ENCODE assay signal across 1 cellular context in the genomic region with DNA sequence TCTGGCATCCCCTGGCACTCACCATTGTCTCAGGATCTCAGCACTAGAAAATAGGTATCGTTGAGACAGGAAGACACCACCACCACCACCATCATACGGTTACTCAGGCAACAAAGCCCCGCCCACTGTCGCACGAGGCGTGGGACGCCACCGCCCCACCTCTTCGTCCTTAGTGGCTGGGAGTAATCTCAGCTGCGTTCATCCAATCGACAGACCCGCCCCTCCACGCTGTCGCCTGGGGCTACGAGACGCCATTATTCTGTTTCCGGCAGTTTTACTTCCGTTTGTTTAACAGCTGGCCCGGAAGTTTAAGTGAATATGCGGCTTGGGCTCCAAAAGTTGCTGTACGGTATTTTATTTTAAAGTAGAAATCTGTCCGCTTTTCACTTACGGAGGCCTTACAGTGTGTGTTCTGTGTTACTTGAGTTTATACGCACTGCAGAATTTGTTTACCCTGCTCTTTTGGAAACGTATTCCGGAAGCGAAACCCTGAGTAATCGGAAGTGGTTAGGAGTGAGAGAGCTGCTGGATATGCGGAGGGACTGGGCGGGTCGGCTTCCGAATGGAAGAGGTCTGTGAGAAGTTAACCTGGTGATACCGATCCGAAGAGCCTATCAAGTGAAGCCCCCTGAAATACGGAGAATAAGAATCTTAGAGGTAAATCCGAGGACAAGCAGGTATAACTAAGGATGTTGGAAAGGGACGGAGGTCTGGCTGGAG.
TF ChIP-seq lines count a peak whose summit lies in the region.

A gene with protein sequence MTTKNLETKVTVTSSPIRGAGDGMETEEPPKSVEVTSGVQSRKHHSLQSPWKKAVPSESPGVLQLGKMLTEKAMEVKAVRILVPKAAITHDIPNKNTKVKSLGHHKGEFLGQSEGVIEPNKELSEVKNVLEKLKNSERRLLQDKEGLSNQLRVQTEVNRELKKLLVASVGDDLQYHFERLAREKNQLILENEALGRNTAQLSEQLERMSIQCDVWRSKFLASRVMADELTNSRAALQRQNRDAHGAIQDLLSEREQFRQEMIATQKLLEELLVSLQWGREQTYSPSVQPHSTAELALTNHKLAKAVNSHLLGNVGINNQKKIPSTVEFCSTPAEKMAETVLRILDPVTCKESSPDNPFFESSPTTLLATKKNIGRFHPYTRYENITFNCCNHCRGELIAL (plus strand): TSS at position 510 of the 720 bp plus-strand sequence. CDS start 1,328 bp downstream, outside the sequence.
A gene with protein sequence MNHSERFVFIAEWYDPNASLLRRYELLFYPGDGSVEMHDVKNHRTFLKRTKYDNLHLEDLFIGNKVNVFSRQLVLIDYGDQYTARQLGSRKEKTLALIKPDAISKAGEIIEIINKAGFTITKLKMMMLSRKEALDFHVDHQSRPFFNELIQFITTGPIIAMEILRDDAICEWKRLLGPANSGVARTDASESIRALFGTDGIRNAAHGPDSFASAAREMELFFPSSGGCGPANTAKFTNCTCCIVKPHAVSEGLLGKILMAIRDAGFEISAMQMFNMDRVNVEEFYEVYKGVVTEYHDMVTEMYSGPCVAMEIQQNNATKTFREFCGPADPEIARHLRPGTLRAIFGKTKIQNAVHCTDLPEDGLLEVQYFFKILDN (minus strand): TSS at position 112 of the 720 bp plus-strand sequence. CDS start 87 bp downstream, at position 25.

TF ChIP-seq in GM12878, 131 proteins besides CTCF, POLR2A, EP300 and RAD21 (continued from another document and continues in another):
- no peak for TF ChIP-seq FOS (IDR thresholded peaks at IDR 0.05; ENCODE audit: borderline replicate concordance, extremely low read depth, insufficient read length)
- TF ChIP-seq, protein P1, sequence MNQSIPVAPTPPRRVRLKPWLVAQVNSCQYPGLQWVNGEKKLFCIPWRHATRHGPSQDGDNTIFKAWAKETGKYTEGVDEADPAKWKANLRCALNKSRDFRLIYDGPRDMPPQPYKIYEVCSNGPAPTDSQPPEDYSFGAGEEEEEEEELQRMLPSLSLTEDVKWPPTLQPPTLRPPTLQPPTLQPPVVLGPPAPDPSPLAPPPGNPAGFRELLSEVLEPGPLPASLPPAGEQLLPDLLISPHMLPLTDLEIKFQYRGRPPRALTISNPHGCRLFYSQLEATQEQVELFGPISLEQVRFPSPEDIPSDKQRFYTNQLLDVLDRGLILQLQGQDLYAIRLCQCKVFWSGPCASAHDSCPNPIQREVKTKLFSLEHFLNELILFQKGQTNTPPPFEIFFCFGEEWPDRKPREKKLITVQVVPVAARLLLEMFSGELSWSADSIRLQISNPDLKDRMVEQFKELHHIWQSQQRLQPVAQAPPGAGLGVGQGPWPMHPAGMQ (IDR thresholded peaks at IDR 0.05; ENCODE audit: borderline replicate concordance), result no peak
- TF ChIP-seq PML (IDR thresholded peaks at IDR 0.05; ENCODE audit: low read length), result peak; percentile 69; the same call in 1 of the 2 replicates
- TF ChIP-seq, protein P2, sequence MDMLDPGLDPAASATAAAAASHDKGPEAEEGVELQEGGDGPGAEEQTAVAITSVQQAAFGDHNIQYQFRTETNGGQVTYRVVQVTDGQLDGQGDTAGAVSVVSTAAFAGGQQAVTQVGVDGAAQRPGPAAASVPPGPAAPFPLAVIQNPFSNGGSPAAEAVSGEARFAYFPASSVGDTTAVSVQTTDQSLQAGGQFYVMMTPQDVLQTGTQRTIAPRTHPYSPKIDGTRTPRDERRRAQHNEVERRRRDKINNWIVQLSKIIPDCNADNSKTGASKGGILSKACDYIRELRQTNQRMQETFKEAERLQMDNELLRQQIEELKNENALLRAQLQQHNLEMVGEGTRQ (IDR thresholded peaks at IDR 0.05; ENCODE audit: borderline replicate concordance, low read depth, low read length), result no peak
- no peak for TF ChIP-seq MYB (IDR thresholded peaks at IDR 0.05; ENCODE audit: borderline replicate concordance, low read depth, low read length)
- TF ChIP-seq YY1 (IDR thresholded peaks at IDR 0.05; ENCODE audit: low read depth, low read length), result peak; percentile 85
- no peak for TF ChIP-seq SUPT20H (IDR thresholded peaks at IDR 0.05; ENCODE audit: borderline replicate concordance, control insufficient read depth, low read depth, low read length)
- TF ChIP-seq NBN (IDR thresholded peaks at IDR 0.05), result 0 out of 2 replicates have a peak, but pooled peaks have one; percentile 64
- TF ChIP-seq ESRRA (IDR thresholded peaks at IDR 0.05; ENCODE audit: low read length), result no peak
- peak; percentile 60 for TF ChIP-seq POLR2AphosphoS5 (IDR thresholded peaks at IDR 0.05; ENCODE audit: low read length)
- TF ChIP-seq RAD51 (IDR thresholded peaks at IDR 0.05), result no peak
- no peak for TF ChIP-seq SUZ12 (IDR thresholded peaks at IDR 0.05; ENCODE audit: unreplicated experiment)
- TF ChIP-seq CBX5 (IDR thresholded peaks at IDR 0.05; ENCODE audit: low read depth), result no peak
- TF ChIP-seq, protein P3, sequence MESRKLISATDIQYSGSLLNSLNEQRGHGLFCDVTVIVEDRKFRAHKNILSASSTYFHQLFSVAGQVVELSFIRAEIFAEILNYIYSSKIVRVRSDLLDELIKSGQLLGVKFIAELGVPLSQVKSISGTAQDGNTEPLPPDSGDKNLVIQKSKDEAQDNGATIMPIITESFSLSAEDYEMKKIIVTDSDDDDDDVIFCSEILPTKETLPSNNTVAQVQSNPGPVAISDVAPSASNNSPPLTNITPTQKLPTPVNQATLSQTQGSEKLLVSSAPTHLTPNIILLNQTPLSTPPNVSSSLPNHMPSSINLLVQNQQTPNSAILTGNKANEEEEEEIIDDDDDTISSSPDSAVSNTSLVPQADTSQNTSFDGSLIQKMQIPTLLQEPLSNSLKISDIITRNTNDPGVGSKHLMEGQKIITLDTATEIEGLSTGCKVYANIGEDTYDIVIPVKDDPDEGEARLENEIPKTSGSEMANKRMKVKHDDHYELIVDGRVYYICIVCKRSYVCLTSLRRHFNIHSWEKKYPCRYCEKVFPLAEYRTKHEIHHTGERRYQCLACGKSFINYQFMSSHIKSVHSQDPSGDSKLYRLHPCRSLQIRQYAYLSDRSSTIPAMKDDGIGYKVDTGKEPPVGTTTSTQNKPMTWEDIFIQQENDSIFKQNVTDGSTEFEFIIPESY (IDR thresholded peaks at IDR 0.05), result no peak
- no peak for TF ChIP-seq ASH2L (IDR thresholded peaks at IDR 0.05; ENCODE audit: borderline replicate concordance, low read depth)
- TF ChIP-seq, protein P4, sequence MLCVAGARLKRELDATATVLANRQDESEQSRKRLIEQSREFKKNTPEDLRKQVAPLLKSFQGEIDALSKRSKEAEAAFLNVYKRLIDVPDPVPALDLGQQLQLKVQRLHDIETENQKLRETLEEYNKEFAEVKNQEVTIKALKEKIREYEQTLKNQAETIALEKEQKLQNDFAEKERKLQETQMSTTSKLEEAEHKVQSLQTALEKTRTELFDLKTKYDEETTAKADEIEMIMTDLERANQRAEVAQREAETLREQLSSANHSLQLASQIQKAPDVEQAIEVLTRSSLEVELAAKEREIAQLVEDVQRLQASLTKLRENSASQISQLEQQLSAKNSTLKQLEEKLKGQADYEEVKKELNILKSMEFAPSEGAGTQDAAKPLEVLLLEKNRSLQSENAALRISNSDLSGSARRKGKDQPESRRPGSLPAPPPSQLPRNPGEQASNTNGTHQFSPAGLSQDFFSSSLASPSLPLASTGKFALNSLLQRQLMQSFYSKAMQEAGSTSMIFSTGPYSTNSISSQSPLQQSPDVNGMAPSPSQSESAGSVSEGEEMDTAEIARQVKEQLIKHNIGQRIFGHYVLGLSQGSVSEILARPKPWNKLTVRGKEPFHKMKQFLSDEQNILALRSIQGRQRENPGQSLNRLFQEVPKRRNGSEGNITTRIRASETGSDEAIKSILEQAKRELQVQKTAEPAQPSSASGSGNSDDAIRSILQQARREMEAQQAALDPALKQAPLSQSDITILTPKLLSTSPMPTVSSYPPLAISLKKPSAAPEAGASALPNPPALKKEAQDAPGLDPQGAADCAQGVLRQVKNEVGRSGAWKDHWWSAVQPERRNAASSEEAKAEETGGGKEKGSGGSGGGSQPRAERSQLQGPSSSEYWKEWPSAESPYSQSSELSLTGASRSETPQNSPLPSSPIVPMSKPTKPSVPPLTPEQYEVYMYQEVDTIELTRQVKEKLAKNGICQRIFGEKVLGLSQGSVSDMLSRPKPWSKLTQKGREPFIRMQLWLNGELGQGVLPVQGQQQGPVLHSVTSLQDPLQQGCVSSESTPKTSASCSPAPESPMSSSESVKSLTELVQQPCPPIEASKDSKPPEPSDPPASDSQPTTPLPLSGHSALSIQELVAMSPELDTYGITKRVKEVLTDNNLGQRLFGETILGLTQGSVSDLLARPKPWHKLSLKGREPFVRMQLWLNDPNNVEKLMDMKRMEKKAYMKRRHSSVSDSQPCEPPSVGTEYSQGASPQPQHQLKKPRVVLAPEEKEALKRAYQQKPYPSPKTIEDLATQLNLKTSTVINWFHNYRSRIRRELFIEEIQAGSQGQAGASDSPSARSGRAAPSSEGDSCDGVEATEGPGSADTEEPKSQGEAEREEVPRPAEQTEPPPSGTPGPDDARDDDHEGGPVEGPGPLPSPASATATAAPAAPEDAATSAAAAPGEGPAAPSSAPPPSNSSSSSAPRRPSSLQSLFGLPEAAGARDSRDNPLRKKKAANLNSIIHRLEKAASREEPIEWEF (IDR thresholded peaks at IDR 0.05; ENCODE audit: insufficient replicate concordance, low read depth, low read length), result peak; percentile 40
- TF ChIP-seq, protein P5, sequence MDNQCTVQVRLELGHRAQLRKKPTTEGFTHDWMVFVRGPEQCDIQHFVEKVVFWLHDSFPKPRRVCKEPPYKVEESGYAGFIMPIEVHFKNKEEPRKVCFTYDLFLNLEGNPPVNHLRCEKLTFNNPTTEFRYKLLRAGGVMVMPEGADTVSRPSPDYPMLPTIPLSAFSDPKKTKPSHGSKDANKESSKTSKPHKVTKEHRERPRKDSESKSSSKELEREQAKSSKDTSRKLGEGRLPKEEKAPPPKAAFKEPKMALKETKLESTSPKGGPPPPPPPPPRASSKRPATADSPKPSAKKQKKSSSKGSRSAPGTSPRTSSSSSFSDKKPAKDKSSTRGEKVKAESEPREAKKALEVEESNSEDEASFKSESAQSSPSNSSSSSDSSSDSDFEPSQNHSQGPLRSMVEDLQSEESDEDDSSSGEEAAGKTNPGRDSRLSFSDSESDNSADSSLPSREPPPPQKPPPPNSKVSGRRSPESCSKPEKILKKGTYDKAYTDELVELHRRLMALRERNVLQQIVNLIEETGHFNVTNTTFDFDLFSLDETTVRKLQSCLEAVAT (IDR thresholded peaks at IDR 0.05), result peak; percentile 80
- peak; percentile 73; the same call in 1 of the 2 replicates for TF ChIP-seq CREB1 (IDR thresholded peaks at IDR 0.05; ENCODE audit: low read depth)
- TF ChIP-seq, protein P6, sequence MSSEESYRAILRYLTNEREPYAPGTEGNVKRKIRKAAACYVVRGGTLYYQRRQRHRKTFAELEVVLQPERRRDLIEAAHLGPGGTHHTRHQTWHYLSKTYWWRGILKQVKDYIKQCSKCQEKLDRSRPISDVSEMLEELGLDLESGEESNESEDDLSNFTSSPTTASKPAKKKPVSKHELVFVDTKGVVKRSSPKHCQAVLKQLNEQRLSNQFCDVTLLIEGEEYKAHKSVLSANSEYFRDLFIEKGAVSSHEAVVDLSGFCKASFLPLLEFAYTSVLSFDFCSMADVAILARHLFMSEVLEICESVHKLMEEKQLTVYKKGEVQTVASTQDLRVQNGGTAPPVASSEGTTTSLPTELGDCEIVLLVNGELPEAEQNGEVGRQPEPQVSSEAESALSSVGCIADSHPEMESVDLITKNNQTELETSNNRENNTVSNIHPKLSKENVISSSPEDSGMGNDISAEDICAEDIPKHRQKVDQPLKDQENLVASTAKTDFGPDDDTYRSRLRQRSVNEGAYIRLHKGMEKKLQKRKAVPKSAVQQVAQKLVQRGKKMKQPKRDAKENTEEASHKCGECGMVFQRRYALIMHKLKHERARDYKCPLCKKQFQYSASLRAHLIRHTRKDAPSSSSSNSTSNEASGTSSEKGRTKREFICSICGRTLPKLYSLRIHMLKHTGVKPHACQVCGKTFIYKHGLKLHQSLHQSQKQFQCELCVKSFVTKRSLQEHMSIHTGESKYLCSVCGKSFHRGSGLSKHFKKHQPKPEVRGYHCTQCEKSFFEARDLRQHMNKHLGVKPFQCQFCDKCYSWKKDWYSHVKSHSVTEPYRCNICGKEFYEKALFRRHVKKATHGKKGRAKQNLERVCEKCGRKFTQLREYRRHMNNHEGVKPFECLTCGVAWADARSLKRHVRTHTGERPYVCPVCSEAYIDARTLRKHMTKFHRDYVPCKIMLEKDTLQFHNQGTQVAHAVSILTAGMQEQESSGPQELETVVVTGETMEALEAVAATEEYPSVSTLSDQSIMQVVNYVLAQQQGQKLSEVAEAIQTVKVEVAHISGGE (CRISPR knock-in tag; IDR thresholded peaks at IDR 0.05), result no peak
- TF ChIP-seq, protein P7, sequence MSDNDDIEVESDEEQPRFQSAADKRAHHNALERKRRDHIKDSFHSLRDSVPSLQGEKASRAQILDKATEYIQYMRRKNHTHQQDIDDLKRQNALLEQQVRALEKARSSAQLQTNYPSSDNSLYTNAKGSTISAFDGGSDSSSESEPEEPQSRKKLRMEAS (IDR thresholded peaks at IDR 0.05; ENCODE audit: low read depth, low read length), result peak; percentile 73
- TF ChIP-seq KDM1A (IDR thresholded peaks at IDR 0.05; ENCODE audit: borderline replicate concordance), result no peak
- TF ChIP-seq SMAD1 (IDR thresholded peaks at IDR 0.05; ENCODE audit: low read depth, partially characterized antibody), result no peak
- TF ChIP-seq NFXL1 (IDR thresholded peaks at IDR 0.05; ENCODE audit: borderline replicate concordance), result no peak
- TF ChIP-seq, protein P8, sequence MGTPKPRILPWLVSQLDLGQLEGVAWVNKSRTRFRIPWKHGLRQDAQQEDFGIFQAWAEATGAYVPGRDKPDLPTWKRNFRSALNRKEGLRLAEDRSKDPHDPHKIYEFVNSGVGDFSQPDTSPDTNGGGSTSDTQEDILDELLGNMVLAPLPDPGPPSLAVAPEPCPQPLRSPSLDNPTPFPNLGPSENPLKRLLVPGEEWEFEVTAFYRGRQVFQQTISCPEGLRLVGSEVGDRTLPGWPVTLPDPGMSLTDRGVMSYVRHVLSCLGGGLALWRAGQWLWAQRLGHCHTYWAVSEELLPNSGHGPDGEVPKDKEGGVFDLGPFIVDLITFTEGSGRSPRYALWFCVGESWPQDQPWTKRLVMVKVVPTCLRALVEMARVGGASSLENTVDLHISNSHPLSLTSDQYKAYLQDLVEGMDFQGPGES (IDR thresholded peaks at IDR 0.05), result 0 out of 2 replicates have a peak, but pooled peaks have one; percentile 9
- TF ChIP-seq, protein P9, sequence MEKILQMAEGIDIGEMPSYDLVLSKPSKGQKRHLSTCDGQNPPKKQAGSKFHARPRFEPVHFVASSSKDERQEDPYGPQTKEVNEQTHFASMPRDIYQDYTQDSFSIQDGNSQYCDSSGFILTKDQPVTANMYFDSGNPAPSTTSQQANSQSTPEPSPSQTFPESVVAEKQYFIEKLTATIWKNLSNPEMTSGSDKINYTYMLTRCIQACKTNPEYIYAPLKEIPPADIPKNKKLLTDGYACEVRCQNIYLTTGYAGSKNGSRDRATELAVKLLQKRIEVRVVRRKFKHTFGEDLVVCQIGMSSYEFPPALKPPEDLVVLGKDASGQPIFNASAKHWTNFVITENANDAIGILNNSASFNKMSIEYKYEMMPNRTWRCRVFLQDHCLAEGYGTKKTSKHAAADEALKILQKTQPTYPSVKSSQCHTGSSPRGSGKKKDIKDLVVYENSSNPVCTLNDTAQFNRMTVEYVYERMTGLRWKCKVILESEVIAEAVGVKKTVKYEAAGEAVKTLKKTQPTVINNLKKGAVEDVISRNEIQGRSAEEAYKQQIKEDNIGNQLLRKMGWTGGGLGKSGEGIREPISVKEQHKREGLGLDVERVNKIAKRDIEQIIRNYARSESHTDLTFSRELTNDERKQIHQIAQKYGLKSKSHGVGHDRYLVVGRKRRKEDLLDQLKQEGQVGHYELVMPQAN (conservative IDR thresholded peaks at IDR 0.05), result peak; percentile 96
- TF ChIP-seq TAF1 (IDR thresholded peaks at IDR 0.05; ENCODE audit: borderline replicate concordance, low read depth, low read length), result peak; percentile 41; the same call in 1 of the 2 replicates
